ENCODE assay signal across 8 cellular contexts in genomic region chr17:28646039-28646754, GRCh38. TPM values are rescaled to one million over a fixed set of nuclear protein-coding genes. Genes with fewer than 3 reads are reported as not detected.
A peak's percentile ranks its signal among the peaks of the same experiment; 100 is the strongest.
DNase-seq lines count a peak whose midpoint lies in the region; ATAC-seq and TF ChIP-seq lines count a peak whose summit lies in the region.

No MANE protein-coding gene starts in this region.

- no peaks in the 10 kb centered on the region for H3K9me3 Mint-ChIP-seq in activated CD4-positive, alpha-beta memory T cell treated with anti-CD3 and anti-CD28 coated beads, Interleukin-2, amount 10 ng/mL, durations not matched to agents 7 days and 5 days

- H3K36me3 Mint-ChIP-seq in activated CD4-positive, alpha-beta memory T cell treated with anti-CD3 and anti-CD28 coated beads, Interleukin-2, amount 10 ng/mL, durations not matched to agents 7 days and 5 days (ENCODE audit: low read depth), result peaks cover 55% of the 10 kb centered on the region

- 89% methylated on average over 11 of the region's 12 CpGs for WGBS in HUES64
- 72% methylated on average over 12 of the region's 12 CpGs for WGBS in hepatocyte (ENCODE audit: low lambda C conversion rate, missing lambda C conversion rate)

- no peak overlapping the region for H3K9ac ChIP-seq in HUES64 (ENCODE audit: low read depth, low read length)

- H3K27ac ChIP-seq in HUES64 (ENCODE audit: low read depth, low read length) (peak overlapping the region; percentile 57), hepatocyte (peak overlapping the region; percentile 94)

- peaks cover 42% of the 10 kb centered on the region for H3K4me1 Mint-ChIP-seq in activated CD4-positive, alpha-beta memory T cell treated with anti-CD3 and anti-CD28 coated beads, Interleukin-2, amount 10 ng/mL, durations not matched to agents 7 days and 5 days

- ATAC-seq in GM21619 (IDR thresholded peaks at IDR 0.05; ENCODE audit: unreplicated experiment), result no peak

- H3K4me1 ChIP-seq in HUES64 (ENCODE audit: insufficient read depth, low read length) (peaks cover 13% of the 10 kb centered on the region), hepatocyte (ENCODE audit: insufficient read depth) (peaks cover 19% of the 10 kb centered on the region)

- peaks cover 52% of the 10 kb centered on the region for H3K36me3 ChIP-seq in HUES64 (ENCODE audit: insufficient read depth, low read length)
- H3K36me3 ChIP-seq in hepatocyte (replicated peaks; ENCODE audit: insufficient read depth, low read depth), result no peaks in the 10 kb centered on the region

- no peaks in the 10 kb centered on the region for H3K27me3 Mint-ChIP-seq in activated CD4-positive, alpha-beta memory T cell treated with anti-CD3 and anti-CD28 coated beads, Interleukin-2, amount 10 ng/mL, durations not matched to agents 7 days and 5 days

- H3K27ac Mint-ChIP-seq in activated CD4-positive, alpha-beta memory T cell treated with anti-CD3 and anti-CD28 coated beads, Interleukin-2, amount 10 ng/mL, durations not matched to agents 7 days and 5 days, result peak overlapping the region; percentile 81

- H3K27me3 ChIP-seq in HUES64 (ENCODE audit: insufficient read depth, low read length) (no peaks in the 10 kb centered on the region), hepatocyte (no peaks in the 10 kb centered on the region)

- peak; percentile 21 for DNase-seq in activated CD4-positive, alpha-beta memory T cell treated with anti-CD3 and anti-CD28 coated beads, Interleukin-2, amount 10 ng/mL, durations not matched to agents 7 days and 5 days
- DNase-seq in hepatocyte (ENCODE audit: low spot score), result peak; percentile 35
- DNase-seq in stimulated activated CD8-positive, alpha-beta memory T cell treated with anti-CD3 and anti-CD28 coated beads, Interleukin-4, amount 100 ng/mL, for 48 hours, result peak; percentile 31
- DNase-seq in islet precursor cell, result no peak
- DNase-seq in HPDE6-E6E7 (ENCODE audit: extremely low spot score), result no peak
- no peak for DNase-seq in NCI-H524 treated with DMSO at 0.1 percent for 48 hours (lab: John Stamatoyannopoulos, UW)

- no peak for TF ChIP-seq CTCF in hepatocyte (IDR thresholded peaks at IDR 0.05; ENCODE audit: poor library complexity)

- peak overlapping the region; percentile 93 for H3K4me3 Mint-ChIP-seq in activated CD4-positive, alpha-beta memory T cell treated with anti-CD3 and anti-CD28 coated beads, Interleukin-2, amount 10 ng/mL, durations not matched to agents 7 days and 5 days

- POLR2A ChIA-PET in activated CD4-positive, alpha-beta memory T cell treated with anti-CD3 and anti-CD28 coated beads, Interleukin-2, amount 10 ng/mL, durations not matched to agents 7 days and 5 days (lab: Charles Lee), result interaction anchor here (0.8 to 7.6 kb wide), 16 partner anchors 10 to 306 kb away, joined by 3 to 115 read pairs (median 4); partner anchors contain the start of genes NEK8, PIGS, RPL23A and SDF2

- peaks cover 2% of the 10 kb centered on the region for H4K20me1 ChIP-seq in hepatocyte (ENCODE audit: insufficient read depth, poor library complexity, severe bottlenecking)

- H3K9me3 ChIP-seq in HUES64 (ENCODE audit: insufficient read depth, low read depth, low read length) (no peaks in the 10 kb centered on the region), hepatocyte (ENCODE audit: low read depth) (no peaks in the 10 kb centered on the region)

- peak overlapping the region; percentile 97 for H3K4me3 ChIP-seq in HUES64 (ENCODE audit: low read length)
- H3K4me3 ChIP-seq in hepatocyte, result no peak overlapping the region

- H2AFZ ChIP-seq in hepatocyte, result peak overlapping the region; percentile 33

- CTCF ChIA-PET in activated CD4-positive, alpha-beta memory T cell treated with anti-CD3 and anti-CD28 coated beads, Interleukin-2, amount 10 ng/mL, durations not matched to agents 7 days and 5 days (lab: Charles Lee), result interaction anchor here (0.8 to 5.1 kb wide), 15 partner anchors 15 to 471 kb away, joined by 3 to 80 read pairs (median 4); partner anchors contain the start of genes NEK8, PROCA1, RPL23A and SDF2

- peak overlapping the region; percentile 77 for H3K4me2 ChIP-seq in hepatocyte

- H3K79me2 ChIP-seq in hepatocyte, result peaks cover 37% of the 10 kb centered on the region

- H3K9me2 ChIP-seq in hepatocyte (replicated peaks; ENCODE audit: insufficient read depth), result no peaks in the 10 kb centered on the region

RNA-seq across cellular contexts. Expression of gene BLTP2, which starts 1.2 kb away (rescaled TPM):
- polyA plus RNA-seq in HUES64 (2013, experiment 1 of 2), result 58.8 TPM
- polyA plus RNA-seq in HUES64 (2013, experiment 2 of 2), result 58.7 TPM
- 100 to 1,000 TPM; 120 to 128 TPM for total RNA-seq in activated CD4-positive, alpha-beta memory T cell treated with anti-CD3 and anti-CD28 coated beads, Interleukin-2, amount 10 ng/mL, durations not matched to agents 7 days and 5 days
- total RNA-seq in hepatocyte, result 74.1 and 82.4 TPM in 2 replicates
- polyA plus RNA-seq in hepatocyte, result 38.3 and 40.1 TPM in 2 replicates

RNA-seq across cellular contexts. Expression of gene SDF2, which starts 15.5 kb away (rescaled TPM):
- polyA plus RNA-seq in HUES64 (2013, experiment 1 of 2), result 40.9 TPM
- polyA plus RNA-seq in HUES64 (2013, experiment 2 of 2), result 37.2 TPM
- 10 to 100 TPM; 49.0 to 52.9 TPM for total RNA-seq in activated CD4-positive, alpha-beta memory T cell treated with anti-CD3 and anti-CD28 coated beads, Interleukin-2, amount 10 ng/mL, durations not matched to agents 7 days and 5 days
- 77.4 and 78.6 TPM in 2 replicates for total RNA-seq in hepatocyte
- polyA plus RNA-seq in hepatocyte, result 123 and 148 TPM in 2 replicates

RNA-seq across cellular contexts. Expression of gene SUPT6H, which starts 15.8 kb away (rescaled TPM):
- polyA plus RNA-seq in HUES64 (2013, experiment 1 of 2), result 38.0 TPM
- polyA plus RNA-seq in HUES64 (2013, experiment 2 of 2), result 32.8 TPM
- total RNA-seq in activated CD4-positive, alpha-beta memory T cell treated with anti-CD3 and anti-CD28 coated beads, Interleukin-2, amount 10 ng/mL, durations not matched to agents 7 days and 5 days, result 10 to 100 TPM; 60.7 to 65.8 TPM
- total RNA-seq in hepatocyte, result 48.8 and 50.8 TPM in 2 replicates
- 32.6 and 34.3 TPM in 2 replicates for polyA plus RNA-seq in hepatocyte

RNA-seq across cellular contexts. Expression of gene RSKR, which starts 32.2 kb away (rescaled TPM):
- 9.2 TPM for polyA plus RNA-seq in HUES64 (2013, experiment 1 of 2)
- polyA plus RNA-seq in HUES64 (2013, experiment 2 of 2), result 8.8 TPM
- total RNA-seq in activated CD4-positive, alpha-beta memory T cell treated with anti-CD3 and anti-CD28 coated beads, Interleukin-2, amount 10 ng/mL, durations not matched to agents 7 days and 5 days, result 10 to 100 TPM; 15.5 to 19.7 TPM
- total RNA-seq in hepatocyte, result 4.6 and 5.3 TPM in 2 replicates
- polyA plus RNA-seq in hepatocyte, result 1.6 and 2.2 TPM in 2 replicates

RNA-seq across cellular contexts. Expression of gene SPAG5, which starts 47.4 kb away (rescaled TPM):
- polyA plus RNA-seq in HUES64 (2013, experiment 1 of 2), result 78.9 TPM
- 81.8 TPM for polyA plus RNA-seq in HUES64 (2013, experiment 2 of 2)
- 100 to 1,000 TPM; 125 to 127 TPM for total RNA-seq in activated CD4-positive, alpha-beta memory T cell treated with anti-CD3 and anti-CD28 coated beads, Interleukin-2, amount 10 ng/mL, durations not matched to agents 7 days and 5 days
- 13.9 and 16.3 TPM in 2 replicates for total RNA-seq in hepatocyte
- polyA plus RNA-seq in hepatocyte, result 17.9 and 19.2 TPM in 2 replicates

Comparison
In these comparisons a context has a peak if more than half of its experiments do, and no peak if none do; other contexts are left out.
1. DNase-seq: peak in activated CD4-positive, alpha-beta memory T cell treated with anti-CD3 and anti-CD28 coated beads, Interleukin-2, amount 10 ng/mL, durations not matched to agents 7 days and 5 days (single experiment), hepatocyte (single experiment) and stimulated activated CD8-positive, alpha-beta memory T cell treated with anti-CD3 and anti-CD28 coated beads, Interleukin-4, amount 100 ng/mL, for 48 hours (single experiment); none in islet precursor cell (single experiment), HPDE6-E6E7 (single experiment) and NCI-H524 treated with DMSO at 0.1 percent for 48 hours (single experiment).